8 cellular contexts compared by ENCODE assay signal in genomic region chr20:50194831-50195523, GRCh38. TPM values are rescaled to one million over a fixed set of nuclear protein-coding genes. Genes with fewer than 3 reads are reported as not detected.
DNase-seq lines count a peak whose midpoint lies in the region; ATAC-seq and TF ChIP-seq lines count a peak whose summit lies in the region.

No MANE protein-coding gene starts in this region.

- ATAC-seq in HG03571 (IDR thresholded peaks at IDR 0.05; ENCODE audit: unreplicated experiment): no peak

- peaks cover 3% of the 10 kb centered on the region for H3K36me3 Mint-ChIP-seq in neural crest cell (ENCODE audit: low read depth)

- peak overlapping the region in 2 of 11 experiments; percentile 88 to 93; a peak in 3 of 22 replicates for H3K27ac ChIP-seq in BLaER1 treated with 17β-estradiol and CSF1 and Interleukin-3, amounts not matched to agents 10 nM and 100 nM
- peak overlapping the region; percentile 8 for H3K27ac ChIP-seq in cingulate gyrus (ENCODE audit: low read depth, low read length)

- peaks cover 24% of the 10 kb centered on the region for H3K27me3 Mint-ChIP-seq in neural crest cell (ENCODE audit: low read depth)

- no peak for TF ChIP-seq CTCF in neural crest cell (conservative IDR thresholded peaks at IDR 0.05)

- peak overlapping the region in 8 of 11 experiments; percentile 9 to 97 (median 94); a peak in 8 of 22 replicates for H3K9ac ChIP-seq in BLaER1 treated with 17β-estradiol and CSF1 and Interleukin-3, amounts not matched to agents 10 nM and 100 nM

- DNase-seq in HT-29 (ENCODE audit: low spot score): peak; percentile 24
- DNase-seq in neural crest cell (ENCODE audit: low read depth, low spot score): no peak
- no peak for DNase-seq in foreskin melanocyte
- DNase-seq in SHP77 (lab: John Stamatoyannopoulos, UW): no peak
- DNase-seq in activated effector memory CD4-positive, alpha-beta T cell treated with Interleukin-2 at 50 U/mL for 16 hours: no peak

- H3K4me1 ChIP-seq in BLaER1 treated with 17β-estradiol and CSF1 and Interleukin-3, amounts not matched to agents 10 nM and 100 nM: peaks cover 21 to 52% (median 36%) of the 10 kb centered on the region in 10 experiments

- no peak overlapping the region for H3K27ac Mint-ChIP-seq in neural crest cell (ENCODE audit: unreplicated experiment)

- peaks cover 0 to 17% (median 6%) of the 10 kb centered on the region in 11 experiments; a peak in 6 of 22 replicates for H3K9me3 ChIP-seq in BLaER1 treated with 17β-estradiol and CSF1 and Interleukin-3, amounts not matched to agents 10 nM and 100 nM (replicated peaks in 1 of 11)

- peaks cover 18% of the 10 kb centered on the region for H3K4me1 Mint-ChIP-seq in neural crest cell

- H3K4me3 ChIP-seq in BLaER1 treated with 17β-estradiol and CSF1 and Interleukin-3, amounts not matched to agents 10 nM and 100 nM: peak overlapping the region in 4 of 10 experiments; percentile 90 to 99 (median 96); a peak in 7 of 20 replicates

- H3K27me3 ChIP-seq in BLaER1 treated with 17β-estradiol and CSF1 and Interleukin-3, amounts not matched to agents 10 nM and 100 nM: no peaks in the 10 kb centered on the region

- peaks cover 26 to 70% (median 54%) of the 10 kb centered on the region in 11 experiments for H4K20me1 ChIP-seq in BLaER1 treated with 17β-estradiol and CSF1 and Interleukin-3, amounts not matched to agents 10 nM and 100 nM

- peak overlapping the region in 10 of 11 experiments; percentile 5 to 99 (median 99); a peak in 15 of 22 replicates for H3K4me2 ChIP-seq in BLaER1 treated with 17β-estradiol and CSF1 and Interleukin-3, amounts not matched to agents 10 nM and 100 nM

- peaks cover 5 to 48% (median 25%) of the 10 kb centered on the region in 11 experiments; a peak in 21 of 22 replicates for H3K36me3 ChIP-seq in BLaER1 treated with 17β-estradiol and CSF1 and Interleukin-3, amounts not matched to agents 10 nM and 100 nM

- H3K4me3 Mint-ChIP-seq in neural crest cell: peak overlapping the region; percentile 67

- H3K9me3 Mint-ChIP-seq in neural crest cell: peaks cover 3% of the 10 kb centered on the region

RNA-seq across cellular contexts. Expression of gene CEBPB, which starts 4.3 kb away (rescaled TPM):
- total RNA-seq in HT-29 (2014; rRNA removed; shearing (Covaris generic)): 177 and 178 TPM in 2 replicates
- 7.6 and 7.8 TPM in 2 replicates for total RNA-seq in neural crest cell

RNA-seq across cellular contexts. Expression of gene PEDS1, which starts 41.5 kb away (rescaled TPM):
- total RNA-seq in HT-29 (2014; rRNA removed; shearing (Covaris generic)): 98.1 and 98.6 TPM in 2 replicates
- 26.1 and 29.1 TPM in 2 replicates for total RNA-seq in neural crest cell

Comparison
In these comparisons a context has a peak if more than half of its experiments do, and no peak if none do; other contexts are left out.
1. RNA of gene CEBPB, which starts 4.3 kb away (total RNA-seq): 177 to 178 TPM in HT-29; 7.6 to 7.8 TPM in neural crest cell; every median in the first group is over 10 times any median in the second.